In the genomic region with DNA sequence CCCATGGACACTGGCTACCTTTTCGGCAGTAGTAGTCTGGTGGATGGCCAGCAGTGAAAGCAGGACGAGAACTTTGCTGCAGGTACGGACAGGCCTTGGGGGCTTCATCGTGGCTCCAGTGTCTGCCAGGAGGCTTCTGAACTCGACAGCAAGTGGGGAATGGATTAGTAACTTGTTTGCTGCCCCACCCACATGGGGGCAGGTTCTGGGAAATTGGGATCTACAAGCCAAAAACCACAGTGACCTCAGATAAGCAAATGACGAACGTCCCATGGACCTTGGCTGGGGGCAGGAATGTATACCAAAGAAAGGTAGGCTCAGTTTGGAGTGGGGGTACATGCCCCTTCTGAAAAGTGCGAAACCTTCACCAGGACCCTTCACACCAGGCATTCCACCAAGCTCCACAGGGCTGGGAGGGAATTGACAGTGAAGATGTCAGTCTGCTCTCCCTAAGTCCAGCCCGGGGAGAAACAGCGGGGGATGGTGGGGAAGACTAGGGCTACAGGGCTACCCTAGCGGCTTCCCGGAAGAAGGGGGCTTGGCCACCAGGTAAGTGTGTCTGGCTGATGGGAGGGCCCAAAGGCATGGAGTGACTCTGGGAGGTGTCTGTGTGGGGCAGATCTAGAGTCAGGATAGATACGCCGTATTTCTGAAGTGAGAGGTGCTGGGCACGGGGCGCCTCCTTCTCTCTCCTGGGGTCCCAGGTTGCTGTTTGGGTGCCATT, we compare ENCODE assay signal across 1 cellular context.
TF ChIP-seq lines count a peak whose summit lies in the region.

A gene (minus strand): TSS at position 138 of the 724 bp plus-strand sequence. CDS start 30 bp downstream, at position 108.

TF ChIP-seq in K562, 482 proteins besides CTCF, POLR2A, EP300 and RAD21 (continued from another document):
- TF ChIP-seq, protein P1, sequence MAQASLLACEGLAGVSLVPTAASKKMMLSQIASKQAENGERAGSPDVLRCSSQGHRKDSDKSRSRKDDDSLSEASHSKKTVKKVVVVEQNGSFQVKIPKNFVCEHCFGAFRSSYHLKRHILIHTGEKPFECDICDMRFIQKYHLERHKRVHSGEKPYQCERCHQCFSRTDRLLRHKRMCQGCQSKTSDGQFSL (CRISPR knock-in tag; IDR thresholded peaks at IDR 0.05) = no peak
- TF ChIP-seq, protein P1 (tag; IDR thresholded peaks at IDR 0.05) = no peak
- TF ChIP-seq, protein P2, sequence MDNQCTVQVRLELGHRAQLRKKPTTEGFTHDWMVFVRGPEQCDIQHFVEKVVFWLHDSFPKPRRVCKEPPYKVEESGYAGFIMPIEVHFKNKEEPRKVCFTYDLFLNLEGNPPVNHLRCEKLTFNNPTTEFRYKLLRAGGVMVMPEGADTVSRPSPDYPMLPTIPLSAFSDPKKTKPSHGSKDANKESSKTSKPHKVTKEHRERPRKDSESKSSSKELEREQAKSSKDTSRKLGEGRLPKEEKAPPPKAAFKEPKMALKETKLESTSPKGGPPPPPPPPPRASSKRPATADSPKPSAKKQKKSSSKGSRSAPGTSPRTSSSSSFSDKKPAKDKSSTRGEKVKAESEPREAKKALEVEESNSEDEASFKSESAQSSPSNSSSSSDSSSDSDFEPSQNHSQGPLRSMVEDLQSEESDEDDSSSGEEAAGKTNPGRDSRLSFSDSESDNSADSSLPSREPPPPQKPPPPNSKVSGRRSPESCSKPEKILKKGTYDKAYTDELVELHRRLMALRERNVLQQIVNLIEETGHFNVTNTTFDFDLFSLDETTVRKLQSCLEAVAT (IDR thresholded peaks at IDR 0.05) = peak in 1 of 2 experiments; percentile 83; a peak in 2 of 4 replicates
- TF ChIP-seq CAMTA2 (CRISPR knock-in tag; conservative IDR thresholded peaks at IDR 0.05) (no peak), ZNF695 (CRISPR knock-in tag; IDR thresholded peaks at IDR 0.05) (no peak), CHCHD3 (CRISPR knock-in tag; IDR thresholded peaks at IDR 0.05) (no peak), SREBF1 (IDR thresholded peaks at IDR 0.05; ENCODE audit: borderline replicate concordance, low read depth, low read length) (no peak), RHOXF2B (CRISPR knock-in tag; conservative IDR thresholded peaks at IDR 0.05) (no peak), NR2C2 (CRISPR knock-in tag; IDR thresholded peaks at IDR 0.05) (no peak), NR2C2 (tag; IDR thresholded peaks at IDR 0.05) (peak; percentile 25; the same call in 1 of the 2 replicates), MTA3 (IDR thresholded peaks at IDR 0.05; ENCODE audit: borderline replicate concordance) (peak; percentile 21; the same call in 1 of the 2 replicates), PRMT5 (CRISPR knock-in tag; IDR thresholded peaks at IDR 0.05) (no peak), ERF (CRISPR knock-in tag; IDR thresholded peaks at IDR 0.05) (no peak), CBX5 (IDR thresholded peaks at IDR 0.05; ENCODE audit: borderline replicate concordance, low read depth) (no peak), KLF13 (tag; IDR thresholded peaks at IDR 0.05; ENCODE audit: borderline replicate concordance, low read depth) (no peak), JUND (IDR thresholded peaks at IDR 0.05; ENCODE audit: borderline replicate concordance, low read depth, low read length) (peak; percentile 50; the same call in 1 of the 2 replicates), JUND (tag; IDR thresholded peaks at IDR 0.05; ENCODE audit: borderline replicate concordance, low read depth, low read length) (no peak; the same call in 2 of the 3 replicates), CBFA2T2 (conservative IDR thresholded peaks at IDR 0.05) (no peak), RBM14 (IDR thresholded peaks at IDR 0.05; ENCODE audit: borderline replicate concordance, insufficient read depth, low read depth, low read length) (no peak), ZNF507 (tag; conservative IDR thresholded peaks at IDR 0.05) (no peak), SREBF2 (CRISPR knock-in tag; IDR thresholded peaks at IDR 0.05) (no peak), SMARCA4 (IDR thresholded peaks at IDR 0.05) (peak; percentile 34; the same call in 1 of the 2 replicates)
- TF ChIP-seq, protein P3, sequence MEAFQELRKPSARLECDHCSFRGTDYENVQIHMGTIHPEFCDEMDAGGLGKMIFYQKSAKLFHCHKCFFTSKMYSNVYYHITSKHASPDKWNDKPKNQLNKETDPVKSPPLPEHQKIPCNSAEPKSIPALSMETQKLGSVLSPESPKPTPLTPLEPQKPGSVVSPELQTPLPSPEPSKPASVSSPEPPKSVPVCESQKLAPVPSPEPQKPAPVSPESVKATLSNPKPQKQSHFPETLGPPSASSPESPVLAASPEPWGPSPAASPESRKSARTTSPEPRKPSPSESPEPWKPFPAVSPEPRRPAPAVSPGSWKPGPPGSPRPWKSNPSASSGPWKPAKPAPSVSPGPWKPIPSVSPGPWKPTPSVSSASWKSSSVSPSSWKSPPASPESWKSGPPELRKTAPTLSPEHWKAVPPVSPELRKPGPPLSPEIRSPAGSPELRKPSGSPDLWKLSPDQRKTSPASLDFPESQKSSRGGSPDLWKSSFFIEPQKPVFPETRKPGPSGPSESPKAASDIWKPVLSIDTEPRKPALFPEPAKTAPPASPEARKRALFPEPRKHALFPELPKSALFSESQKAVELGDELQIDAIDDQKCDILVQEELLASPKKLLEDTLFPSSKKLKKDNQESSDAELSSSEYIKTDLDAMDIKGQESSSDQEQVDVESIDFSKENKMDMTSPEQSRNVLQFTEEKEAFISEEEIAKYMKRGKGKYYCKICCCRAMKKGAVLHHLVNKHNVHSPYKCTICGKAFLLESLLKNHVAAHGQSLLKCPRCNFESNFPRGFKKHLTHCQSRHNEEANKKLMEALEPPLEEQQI (IDR thresholded peaks at IDR 0.05) = no peak
- TF ChIP-seq, protein P4, sequence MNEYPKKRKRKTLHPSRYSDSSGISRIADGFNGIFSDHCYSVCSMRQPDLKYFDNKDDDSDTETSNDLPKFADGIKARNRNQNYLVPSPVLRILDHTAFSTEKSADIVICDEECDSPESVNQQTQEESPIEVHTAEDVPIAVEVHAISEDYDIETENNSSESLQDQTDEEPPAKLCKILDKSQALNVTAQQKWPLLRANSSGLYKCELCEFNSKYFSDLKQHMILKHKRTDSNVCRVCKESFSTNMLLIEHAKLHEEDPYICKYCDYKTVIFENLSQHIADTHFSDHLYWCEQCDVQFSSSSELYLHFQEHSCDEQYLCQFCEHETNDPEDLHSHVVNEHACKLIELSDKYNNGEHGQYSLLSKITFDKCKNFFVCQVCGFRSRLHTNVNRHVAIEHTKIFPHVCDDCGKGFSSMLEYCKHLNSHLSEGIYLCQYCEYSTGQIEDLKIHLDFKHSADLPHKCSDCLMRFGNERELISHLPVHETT (CRISPR knock-in tag; conservative IDR thresholded peaks at IDR 0.05 in 1 of 2, IDR thresholded peaks at IDR 0.05 in 1 of 2) = no peak
- TF ChIP-seq, protein P5, sequence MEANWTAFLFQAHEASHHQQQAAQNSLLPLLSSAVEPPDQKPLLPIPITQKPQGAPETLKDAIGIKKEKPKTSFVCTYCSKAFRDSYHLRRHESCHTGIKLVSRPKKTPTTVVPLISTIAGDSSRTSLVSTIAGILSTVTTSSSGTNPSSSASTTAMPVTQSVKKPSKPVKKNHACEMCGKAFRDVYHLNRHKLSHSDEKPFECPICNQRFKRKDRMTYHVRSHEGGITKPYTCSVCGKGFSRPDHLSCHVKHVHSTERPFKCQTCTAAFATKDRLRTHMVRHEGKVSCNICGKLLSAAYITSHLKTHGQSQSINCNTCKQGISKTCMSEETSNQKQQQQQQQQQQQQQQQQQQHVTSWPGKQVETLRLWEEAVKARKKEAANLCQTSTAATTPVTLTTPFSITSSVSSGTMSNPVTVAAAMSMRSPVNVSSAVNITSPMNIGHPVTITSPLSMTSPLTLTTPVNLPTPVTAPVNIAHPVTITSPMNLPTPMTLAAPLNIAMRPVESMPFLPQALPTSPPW (CRISPR knock-in tag; IDR thresholded peaks at IDR 0.05) = peak; percentile 16; the same call in 1 of the 2 replicates
- TF ChIP-seq, protein P6, sequence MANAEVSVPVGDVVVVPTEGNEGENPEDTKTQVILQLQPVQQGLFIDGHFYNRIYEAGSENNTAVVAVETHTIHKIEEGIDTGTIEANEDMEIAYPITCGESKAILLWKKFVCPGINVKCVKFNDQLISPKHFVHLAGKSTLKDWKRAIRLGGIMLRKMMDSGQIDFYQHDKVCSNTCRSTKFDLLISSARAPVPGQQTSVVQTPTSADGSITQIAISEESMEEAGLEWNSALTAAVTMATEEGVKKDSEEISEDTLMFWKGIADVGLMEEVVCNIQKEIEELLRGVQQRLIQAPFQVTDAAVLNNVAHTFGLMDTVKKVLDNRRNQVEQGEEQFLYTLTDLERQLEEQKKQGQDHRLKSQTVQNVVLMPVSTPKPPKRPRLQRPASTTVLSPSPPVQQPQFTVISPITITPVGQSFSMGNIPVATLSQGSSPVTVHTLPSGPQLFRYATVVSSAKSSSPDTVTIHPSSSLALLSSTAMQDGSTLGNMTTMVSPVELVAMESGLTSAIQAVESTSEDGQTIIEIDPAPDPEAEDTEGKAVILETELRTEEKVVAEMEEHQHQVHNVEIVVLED (CRISPR knock-in tag; IDR thresholded peaks at IDR 0.05) = no peak
- TF ChIP-seq, protein P7, sequence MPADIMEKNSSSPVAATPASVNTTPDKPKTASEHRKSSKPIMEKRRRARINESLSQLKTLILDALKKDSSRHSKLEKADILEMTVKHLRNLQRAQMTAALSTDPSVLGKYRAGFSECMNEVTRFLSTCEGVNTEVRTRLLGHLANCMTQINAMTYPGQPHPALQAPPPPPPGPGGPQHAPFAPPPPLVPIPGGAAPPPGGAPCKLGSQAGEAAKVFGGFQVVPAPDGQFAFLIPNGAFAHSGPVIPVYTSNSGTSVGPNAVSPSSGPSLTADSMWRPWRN (IDR thresholded peaks at IDR 0.05; ENCODE audit: low read depth) = 0 out of 2 replicates have a peak, but pooled peaks have one; percentile 41
